12 cellular contexts compared by ENCODE assay signal in genomic region chr12:98446060-98446459, GRCh38.
A peak's percentile ranks its signal among the peaks of the same experiment; 100 is the strongest.
DNase-seq lines count a peak whose midpoint lies in the region; ATAC-seq and TF ChIP-seq lines count a peak whose summit lies in the region.
"Had no signal": no experiment of that assay in that cellular context is flagged by ENCODE, and none has a peak within 500 bp of the region (broad histone marks: within the 10 kb centered on the region; RNA-seq: fewer than 3 reads in every experiment).

No MANE protein-coding gene starts in this region.

- no peaks in the 10 kb centered on the region for H3F3A ChIP-seq in GM23338 (replicated peaks; ENCODE audit: low read depth)

- DNase-seq in GM23338 (ENCODE audit: low spot score): no peak
- no peak for DNase-seq in endothelial cell (ENCODE audit: low spot score)
- peak; percentile 6 for DNase-seq in osteoblast (ENCODE audit: insufficient read length, low spot score, missing footprints)
- no peak for DNase-seq in NOMO-1 (lab: John Stamatoyannopoulos, UW; ENCODE audit: unreplicated experiment in 2 of 2)
- no peak for DNase-seq in activated CD4-positive, alpha-beta T cell treated with anti-CD3 and anti-CD28 coated beads, Interleukin-2, amount 50 U/mL, for 1 hour
- no peak for DNase-seq in NCI-H2227 treated with DMSO at 0.1 percent for 48 hours (lab: John Stamatoyannopoulos, UW)
- DNase-seq in left colon: no peak
- DNase-seq: Calu3; CD4-positive, CD25-positive, alpha-beta regulatory T cell; DMS 273 treated with DMSO at 0.1 percent for 48 hours; HCEC 1CT; IMR-90 had no signal

- no peak overlapping the region for H3K4me3 ChIP-seq in GM23338
- no peak overlapping the region for H3K4me3 ChIP-seq in osteoblast (ENCODE audit: insufficient read depth, low read length)

- ATAC-seq in GM23338: no peak
- ATAC-seq in left colon: no peak

- H3K79me2 ChIP-seq in GM23338 (replicated peaks; ENCODE audit: insufficient read depth) (no peaks in the 10 kb centered on the region), osteoblast (ENCODE audit: insufficient read depth, low read length) (no peaks in the 10 kb centered on the region)

- H3K4me1 ChIP-seq in GM23338 (ENCODE audit: insufficient read depth) (peaks cover 5% of the 10 kb centered on the region; the same call in 1 of the 2 replicates), osteoblast (ENCODE audit: insufficient read depth, low read length) (no peaks in the 10 kb centered on the region)

- H4K20me1 ChIP-seq in GM23338 (replicated peaks; ENCODE audit: insufficient read depth): no peaks in the 10 kb centered on the region
- no peaks in the 10 kb centered on the region for H4K20me1 ChIP-seq in osteoblast (ENCODE audit: insufficient read depth, low read length)

- peaks cover 1% of the 10 kb centered on the region for H3K27me3 Mint-ChIP-seq in GM23338 (ENCODE audit: insufficient read depth, low read depth, poor library complexity)
- H3K27me3 Mint-ChIP-seq in endothelial cell (ENCODE audit: unreplicated experiment): peaks cover 6% of the 10 kb centered on the region

- no peaks in the 10 kb centered on the region; the same call in 2 of the 3 replicates for H3K36me3 Mint-ChIP-seq in GM23338 (ENCODE audit: low read depth)
- no peaks in the 10 kb centered on the region for H3K36me3 Mint-ChIP-seq in endothelial cell (ENCODE audit: low read depth, unreplicated experiment)
- H3K36me3 Mint-ChIP-seq: CD4-positive, CD25-positive, alpha-beta regulatory T cell had no signal

- H3K9me3 Mint-ChIP-seq in GM23338: no peaks in the 10 kb centered on the region; the same call in 2 of the 3 replicates
- no peaks in the 10 kb centered on the region for H3K9me3 Mint-ChIP-seq in endothelial cell (ENCODE audit: unreplicated experiment)
- H3K9me3 Mint-ChIP-seq: CD4-positive, CD25-positive, alpha-beta regulatory T cell had no signal

- TF ChIP-seq CTCF in GM23338 (conservative IDR thresholded peaks at IDR 0.05; ENCODE audit: low read depth in 2 of 2): no peak
- no peak for TF ChIP-seq CTCF in endothelial cell (IDR thresholded peaks at IDR 0.05; ENCODE audit: unreplicated experiment)
- TF ChIP-seq CTCF in osteoblast (IDR thresholded peaks at IDR 0.05; ENCODE audit: extremely low read depth, low read depth, low read length): no peak

- H3K4me2 ChIP-seq in GM23338: no peak overlapping the region
- no peak overlapping the region for H3K4me2 ChIP-seq in osteoblast (ENCODE audit: insufficient read depth, low read length)

- no peak overlapping the region for H3K4me3 Mint-ChIP-seq in GM23338
- peak overlapping the region; percentile 5 for H3K4me3 Mint-ChIP-seq in endothelial cell (ENCODE audit: unreplicated experiment)
- H3K4me3 Mint-ChIP-seq: CD4-positive, CD25-positive, alpha-beta regulatory T cell had no signal

- no peaks in the 10 kb centered on the region for H3K9me3 ChIP-seq in osteoblast (ENCODE audit: low read depth, low read length)

- no peak overlapping the region for H3K27ac Mint-ChIP-seq in GM23338
- H3K27ac Mint-ChIP-seq in endothelial cell (ENCODE audit: unreplicated experiment): no peak overlapping the region
- H3K27ac Mint-ChIP-seq: CD4-positive, CD25-positive, alpha-beta regulatory T cell had no signal

- H3K9me2 ChIP-seq in GM23338 (ENCODE audit: insufficient read depth): no peaks in the 10 kb centered on the region

- H2AFZ ChIP-seq in GM23338: peak overlapping the region; percentile 18; the same call in 1 of the 2 replicates
- no peak overlapping the region for H2AFZ ChIP-seq in osteoblast (ENCODE audit: low read length)

- H3K4me1 Mint-ChIP-seq in GM23338: peaks cover 7% of the 10 kb centered on the region
- peaks cover 30% of the 10 kb centered on the region for H3K4me1 Mint-ChIP-seq in endothelial cell (ENCODE audit: unreplicated experiment)
- H3K4me1 Mint-ChIP-seq: CD4-positive, CD25-positive, alpha-beta regulatory T cell had no signal

- H3K36me3 ChIP-seq in GM23338 (ENCODE audit: insufficient read depth): no peaks in the 10 kb centered on the region
- no peaks in the 10 kb centered on the region for H3K36me3 ChIP-seq in osteoblast (ENCODE audit: insufficient read depth, low read length)

- no peaks in the 10 kb centered on the region for H3K27me3 ChIP-seq in GM23338 (ENCODE audit: insufficient read depth)
- peaks cover 21% of the 10 kb centered on the region for H3K27me3 ChIP-seq in osteoblast (ENCODE audit: insufficient read depth, low read length)

- H3K27ac ChIP-seq in GM23338 (ENCODE audit: low read depth) (no peak overlapping the region), osteoblast (ENCODE audit: low read depth, low read length) (no peak overlapping the region)

- intact Hi-C loops in left colon (cut with DNase I, micrococcal nuclease): no loop called here

TF ChIP-seq in GM23338, 12 proteins besides CTCF, POLR2A, EP300 and RAD21:
- TF ChIP-seq EZH2phosphoT487 (IDR thresholded peaks at IDR 0.05; ENCODE audit: unreplicated experiment) (no peak), EZH2 (IDR thresholded peaks at IDR 0.05; ENCODE audit: low read depth, unreplicated experiment) (no peak), REST (IDR thresholded peaks at IDR 0.05; ENCODE audit: unreplicated experiment) (no peak), POLR2AphosphoS5 (IDR thresholded peaks at IDR 0.05; ENCODE audit: low read depth) (no peak), STAT1 (IDR thresholded peaks at IDR 0.05; ENCODE audit: unreplicated experiment) (no peak), ETS1 (IDR thresholded peaks at IDR 0.05) (no peak), ZNF331 (CRISPR knock-in tag; IDR thresholded peaks at IDR 0.05; ENCODE audit: low read depth) (no peak), CREB1 (CRISPR knock-in tag; IDR thresholded peaks at IDR 0.05; ENCODE audit: low read depth) (no peak)
